Comparison of ENCODE assay signal across 17 cellular contexts in genomic region chr15:90141646-90142045, GRCh38. TPM values are rescaled to one million over a fixed set of nuclear protein-coding genes. Genes with fewer than 3 reads are reported as not detected.
DNase-seq lines count a peak whose midpoint lies in the region; ATAC-seq, FAIRE-seq and TF ChIP-seq lines count a peak whose summit lies in the region.
"Had no signal": no experiment of that assay in that cellular context is flagged by ENCODE, and none has a peak within 500 bp of the region (broad histone marks: within the 10 kb centered on the region; RNA-seq: fewer than 3 reads in every experiment).

No MANE protein-coding gene starts in this region.

- peak overlapping the region; percentile 74 for H2AFZ ChIP-seq in PC-3 (ENCODE audit: low read length)

- peak overlapping the region; percentile 24 for H3K27ac Mint-ChIP-seq in dendritic cell treated with granulocyte-macrophage colony-stimulating factor and Interleukin-4, amounts not matched to agents 40 ng/mL and 50 ng/mL, for 4 days
- no peak overlapping the region for H3K27ac Mint-ChIP-seq in stimulated activated naive CD8-positive, alpha-beta T cell treated with anti-CD3 and anti-CD28 coated beads, Interleukin-15, amount 100 ng/mL, for 72 hours
- H3K27ac Mint-ChIP-seq: activated B cell treated with CpG ODN at 0.5 μM for 24 hours; natural killer cell treated with Interleukin-12 subunit alpha and Interleukin-12 subunit beta and Interleukin-15 and Interleukin-18, amount 100 ng/mL, for 72 hours had no signal

- intact Hi-C loops in PC-3 (cut with micrococcal nuclease), result loop anchor here (5.0 kb wide), 1 partner anchor 91 kb away; the partner anchor contains the start of genes CIB1 and GDPGP1
- intact Hi-C loops in dendritic cell treated with granulocyte-macrophage colony-stimulating factor and Interleukin-4, amounts not matched to agents 40 ng/mL and 50 ng/mL, for 4 days (cut with micrococcal nuclease), result no loop called here

- peak; percentile 62 for ATAC-seq in PC-3
- ATAC-seq in stimulated activated naive CD8-positive, alpha-beta T cell treated with anti-CD3 and anti-CD28 coated beads, Interleukin-15, amount 100 ng/mL, for 72 hours, result no peak
- ATAC-seq: natural killer cell treated with Interleukin-12 subunit alpha and Interleukin-12 subunit beta and Interleukin-15 and Interleukin-18, amount 100 ng/mL, for 72 hours had no signal

- no peaks in the 10 kb centered on the region for H4K20me1 ChIP-seq in PC-3 (ENCODE audit: low read length)

- FAIRE-seq in H54 (lab: Jason Lieb, UNC), result no peak
- FAIRE-seq: D721Med, frontal cortex had no signal

- no peaks in the 10 kb centered on the region for H3K36me3 Mint-ChIP-seq in dendritic cell treated with granulocyte-macrophage colony-stimulating factor and Interleukin-4, amounts not matched to agents 40 ng/mL and 50 ng/mL, for 4 days (ENCODE audit: low read depth)
- H3K36me3 Mint-ChIP-seq: natural killer cell treated with Interleukin-12 subunit alpha and Interleukin-12 subunit beta and Interleukin-15 and Interleukin-18, amount 100 ng/mL, for 72 hours had no signal

- H3K4me3 Mint-ChIP-seq in dendritic cell treated with granulocyte-macrophage colony-stimulating factor and Interleukin-4, amounts not matched to agents 40 ng/mL and 50 ng/mL, for 4 days, result no peak overlapping the region
- H3K4me3 Mint-ChIP-seq in stimulated activated naive CD8-positive, alpha-beta T cell treated with anti-CD3 and anti-CD28 coated beads, Interleukin-15, amount 100 ng/mL, for 72 hours, result no peak overlapping the region
- H3K4me3 Mint-ChIP-seq: activated B cell treated with CpG ODN at 0.5 μM for 24 hours had no signal

- H3K9me3 Mint-ChIP-seq in dendritic cell treated with granulocyte-macrophage colony-stimulating factor and Interleukin-4, amounts not matched to agents 40 ng/mL and 50 ng/mL, for 4 days, result no peaks in the 10 kb centered on the region
- peaks cover 0 to 13% of the 10 kb centered on the region in 2 donors for H3K9me3 Mint-ChIP-seq in stimulated activated naive CD8-positive, alpha-beta T cell treated with anti-CD3 and anti-CD28 coated beads, Interleukin-15, amount 100 ng/mL, for 72 hours
- H3K9me3 Mint-ChIP-seq: activated B cell treated with CpG ODN at 0.5 μM for 24 hours; natural killer cell treated with Interleukin-12 subunit alpha and Interleukin-12 subunit beta and Interleukin-15 and Interleukin-18, amount 100 ng/mL, for 72 hours had no signal

- H3K36me3 ChIP-seq in PC-3 (ENCODE audit: low read depth, low read length), result no peaks in the 10 kb centered on the region
- H3K36me3 ChIP-seq: SJSA1, thyroid gland had no signal

- H3K27ac ChIP-seq in PC-3 (ENCODE audit: low read length), result 0 out of 2 replicates have a peak overlapping the region, but pooled peaks have one; percentile 18
- H3K27ac ChIP-seq: SJSA1 had no signal

- TF ChIP-seq CTCF in PC-3 (conservative IDR thresholded peaks at IDR 0.05; ENCODE audit: low read depth, low read length), result no peak

- CTCF ChIA-PET in PC-3 (lab: Charles Lee), result interaction anchor here (0.8 kb wide), 1 partner anchor 80 kb away, joined by 3 read pairs; no protein-coding TSS in a partner anchor

- no peak for TF ChIP-seq POLR2A in H54 (IDR thresholded peaks at IDR 0.05; ENCODE audit: low read depth, low read length)

- H3K4me1 ChIP-seq in PC-3 (ENCODE audit: insufficient read depth, low read length), result peaks cover 13% of the 10 kb centered on the region

- no TSS peak for BruUV-seq in PC-3 (replicated peaks; lab: Mats Ljungman, UMichigan)

- peaks cover 24% of the 10 kb centered on the region for H3K4me1 Mint-ChIP-seq in dendritic cell treated with granulocyte-macrophage colony-stimulating factor and Interleukin-4, amounts not matched to agents 40 ng/mL and 50 ng/mL, for 4 days (ENCODE audit: low read depth)
- peaks cover 42% of the 10 kb centered on the region for H3K4me1 Mint-ChIP-seq in stimulated activated naive CD8-positive, alpha-beta T cell treated with anti-CD3 and anti-CD28 coated beads, Interleukin-15, amount 100 ng/mL, for 72 hours

- peaks cover 14% of the 10 kb centered on the region for H3K27me3 Mint-ChIP-seq in dendritic cell treated with granulocyte-macrophage colony-stimulating factor and Interleukin-4, amounts not matched to agents 40 ng/mL and 50 ng/mL, for 4 days
- no peaks in the 10 kb centered on the region for H3K27me3 Mint-ChIP-seq in stimulated activated naive CD8-positive, alpha-beta T cell treated with anti-CD3 and anti-CD28 coated beads, Interleukin-15, amount 100 ng/mL, for 72 hours
- H3K27me3 Mint-ChIP-seq: natural killer cell treated with Interleukin-12 subunit alpha and Interleukin-12 subunit beta and Interleukin-15 and Interleukin-18, amount 100 ng/mL, for 72 hours had no signal

- H3K9me3 ChIP-seq in PC-3 (ENCODE audit: low read length), result no peaks in the 10 kb centered on the region
- H3K9me3 ChIP-seq: SJSA1, thyroid gland had no signal

- peak overlapping the region; percentile 29 for H3K4me2 ChIP-seq in PC-3 (ENCODE audit: low read length)

- peak; percentile 41 for DNase-seq in H54 (ENCODE audit: insufficient read length, low spot score)
- peak; percentile 40 for DNase-seq in PC-3
- DNase-seq in pulmonary artery endothelial cell (ENCODE audit: low read depth, low spot score), result peak; percentile 24
- no peak for DNase-seq in NCI-H2081 (lab: John Stamatoyannopoulos, UW)
- no peak for DNase-seq in stimulated activated naive CD8-positive, alpha-beta T cell treated with anti-CD3 and anti-CD28 coated beads, Interleukin-15, amount 100 ng/mL, for 72 hours
- no peak for DNase-seq in activated CD4-positive, CD25-positive, alpha-beta regulatory T cell treated with anti-CD3 and anti-CD28 coated beads, Interleukin-2, amount 50 U/mL, for 72 hours
- DNase-seq: activated B cell treated with CpG ODN at 0.5 μM for 24 hours; activated effector memory CD4-positive, alpha-beta T cell treated with Interleukin-2 at 50 U/mL for 16 hours; cortex of kidney; NCI-H1417; NCI-H524; thyroid gland had no signal

- H3F3A ChIP-seq in PC-3 (ENCODE audit: low read length, unreplicated experiment), result no peaks in the 10 kb centered on the region

- no peaks in the 10 kb centered on the region for H3K79me2 ChIP-seq in PC-3 (ENCODE audit: low read length)

- no peak overlapping the region for H3K4me3 ChIP-seq in PC-3 (ENCODE audit: low read length)
- H3K4me3 ChIP-seq: SJSA1, thyroid gland had no signal

- POLR2A ChIA-PET in PC-3 (lab: Charles Lee; ENCODE audit: unreplicated experiment), result no interaction called here

- H3K9me2 ChIP-seq in PC-3 (replicated peaks; ENCODE audit: low read length), result no peaks in the 10 kb centered on the region

- H3K9ac ChIP-seq in PC-3 (ENCODE audit: low read length), result 0 out of 2 replicates have a peak overlapping the region, but pooled peaks have one; percentile 19

- no peaks in the 10 kb centered on the region for H3K27me3 ChIP-seq in PC-3 (ENCODE audit: low read length)
- H3K27me3 ChIP-seq: SJSA1, thyroid gland had no signal

RNA-seq across cellular contexts. Expression of gene IDH2, which starts 39.4 kb away (rescaled TPM):
- total RNA-seq in PC-3 (2014; rRNA removed) (80.6 and 94.1 TPM in 2 replicates), pulmonary artery endothelial cell (59.2 and 135 TPM in 2 replicates)

RNA-seq across cellular contexts. Expression of gene SEMA4B, which starts 59.5 kb away (rescaled TPM):
- 114 and 175 TPM in 2 replicates for total RNA-seq in PC-3 (2014; rRNA removed)
- 12.5 and 15.9 TPM in 2 replicates for total RNA-seq in pulmonary artery endothelial cell

Comparison
In these comparisons a context has a peak if more than half of its experiments do, and no peak if none do; other contexts are left out.
1. DNase-seq: peak in H54 (single experiment), PC-3 (single experiment) and pulmonary artery endothelial cell (single experiment); none in NCI-H2081 (0 of 2), stimulated activated naive CD8-positive, alpha-beta T cell treated with anti-CD3 and anti-CD28 coated beads, Interleukin-15, amount 100 ng/mL, for 72 hours (0 of 2) and activated CD4-positive, CD25-positive, alpha-beta regulatory T cell treated with anti-CD3 and anti-CD28 coated beads, Interleukin-2, amount 50 U/mL, for 72 hours (single experiment).